Comparison of ENCODE assay signal across 9 cellular contexts in genomic region chrX:54238588-54238987, GRCh38.
"Had no signal": no experiment of that assay in that cellular context is flagged by ENCODE, and none has a peak within 500 bp of the region (broad histone marks: within the 10 kb centered on the region; RNA-seq: fewer than 3 reads in every experiment).

No MANE protein-coding gene starts in this region.

- H3K36me3 ChIP-seq: HAP-1 had no signal

- H3K27ac ChIP-seq: GM23248, HL-60 had no signal

- H3K4me3 ChIP-seq: GM23248, HAP-1, K562 had no signal

- DNase-seq: GM23248, GOT3, H7, IMR-90, KG1 had no signal

- ATAC-seq: HCT116, K562 had no signal

- H3K4me1 ChIP-seq: HAP-1 had no signal

- H3K9me3 ChIP-seq: HAP-1 had no signal
